Comparison of ENCODE assay signal across 19 cellular contexts in genomic region chr20:21507275-21508229, GRCh38. TPM values are rescaled to one million over a fixed set of nuclear protein-coding genes. Genes with fewer than 3 reads are reported as not detected.
DNase-seq lines count a peak whose midpoint lies in the region; ATAC-seq, FAIRE-seq and TF ChIP-seq lines count a peak whose summit lies in the region.
"Had no signal": no experiment of that assay in that cellular context is flagged by ENCODE, and none has a peak within 500 bp of the region (broad histone marks: within the 10 kb centered on the region; RNA-seq: fewer than 3 reads in every experiment).

No MANE protein-coding gene starts in this region.

- in situ Hi-C loops in K562 (cut with MboI), result loop anchor here (10.0 kb wide), 3 partner anchors 453 to 673 kb away; no protein-coding TSS in a partner anchor

- H3K27me3 ChIP-seq in K562 (ENCODE audit: control insufficient read depth in 2 of 2, insufficient read depth in 2 of 2, low read length in 2 of 2) (peaks cover 6 to 26% of the 10 kb centered on the region in 2 experiments; a peak in 4 of 5 replicates), psoas muscle (ENCODE audit: insufficient read depth in 3 of 3, low read length in 2 of 3) (peaks cover 4 to 98% (median 71%) of the 10 kb centered on the region in 3 donors)

- no peak overlapping the region for H3K4me3 Mint-ChIP-seq in T-helper 2 cell treated with Interferon-gamma antibody and Interleukin-4, amounts not matched to agents 5 μg/mL and 100 μg/mL, for 36 hours
- H3K4me3 Mint-ChIP-seq in naive B cell, result peak overlapping the region in 6 of 8 donors; percentile 18 to 64 (median 46)

- no peak overlapping the region for H3K9ac ChIP-seq in K562 (ENCODE audit: insufficient read depth in 1 of 2, low read depth in 2 of 2, low read length in 2 of 2)
- H3K9ac ChIP-seq: KMS-11 had no signal

- no peaks in the 10 kb centered on the region for H3K9me1 ChIP-seq in K562 (ENCODE audit: control insufficient read depth, insufficient read depth, low read length)

- no peak for TF ChIP-seq CTCF in GM10266 (IDR thresholded peaks at IDR 0.05; ENCODE audit: control insufficient read depth, insufficient read depth, low read depth, missing control alignments)
- no peak for TF ChIP-seq CTCF in K562 (IDR thresholded peaks at IDR 0.05 in 2 of 3, conservative IDR thresholded peaks at IDR 0.05 in 1 of 3; ENCODE audit: insufficient read depth in 2 of 3, low read depth in 1 of 3, low read length in 3 of 3)
- TF ChIP-seq CTCF in psoas muscle (IDR thresholded peaks at IDR 0.05), result no peak

- no peak for TF ChIP-seq POLR2A in K562 (conservative IDR thresholded peaks at IDR 0.05)

- H3K9me3 ChIP-seq in K562 (replicated peaks; ENCODE audit: control insufficient read depth, insufficient read depth, low read depth, low read length) (no peaks in the 10 kb centered on the region), psoas muscle (no peaks in the 10 kb centered on the region)
- H3K9me3 ChIP-seq: mucosa of descending colon, spleen, uterus had no signal

- intact Hi-C loops in K562 (cut with micrococcal nuclease) (loop anchor here (5.0 to 10.0 kb wide), 2 partner anchors 460 to 673 kb away; no protein-coding TSS in a partner anchor), psoas muscle (cut with DNase I) (loop anchor here in 1 of 2 donors (5.0 kb wide), 1 partner anchor 645 kb away; no protein-coding TSS in a partner anchor)

- no peak for TF ChIP-seq EP300 in K562 (IDR thresholded peaks at IDR 0.05; ENCODE audit: low read length)

- H2AFZ ChIP-seq in K562 (ENCODE audit: low read depth, low read length), result no peak overlapping the region

- WGBS in K562 (ENCODE audit: insufficient coverage, low coverage, missing lambda C conversion rate), result 37% methylated on average over 28 of the region's 48 CpGs
- WGBS in psoas muscle, 3 donors, result 5% methylated on average over 48 of the region's 48 CpGs

- POLR2A ChIA-PET in K562 (lab: Yijun Ruan, JAX), result no interaction called here

- ATAC-seq in K562 (no peak), naive B cell (ENCODE audit: low read depth in 2 of 2) (no peak), HG02588 (IDR thresholded peaks at IDR 0.05; ENCODE audit: unreplicated experiment) (no peak), psoas muscle (no peak)

- H4K20me1 ChIP-seq in K562 (replicated peaks; ENCODE audit: control insufficient read depth, insufficient read depth, low read length), result peaks cover 6% of the 10 kb centered on the region; the same call in 1 of the 2 replicates

- H3K27me3 Mint-ChIP-seq in T-helper 2 cell treated with Interferon-gamma antibody and Interleukin-4, amounts not matched to agents 5 μg/mL and 100 μg/mL, for 36 hours (ENCODE audit: low read depth), result peaks cover 69% of the 10 kb centered on the region
- H3K27me3 Mint-ChIP-seq in naive B cell, result peaks cover 57 to 84% (median 73%) of the 10 kb centered on the region in 3 donors

- H3K4me1 Mint-ChIP-seq in T-helper 2 cell treated with Interferon-gamma antibody and Interleukin-4, amounts not matched to agents 5 μg/mL and 100 μg/mL, for 36 hours (ENCODE audit: low read depth), result peaks cover 32% of the 10 kb centered on the region
- H3K4me1 Mint-ChIP-seq in naive B cell, result peaks cover 10 to 41% (median 35%) of the 10 kb centered on the region in 3 donors

- H3K27ac ChIP-seq in K562 (ENCODE audit: extremely low read depth, low read depth, low read length) (no peak overlapping the region), psoas muscle (no peak overlapping the region)
- H3K27ac ChIP-seq: KMS-11, spleen, uterus had no signal

- no TSS peak for BruUV-seq in K562 (replicated peaks; lab: Mats Ljungman, UMichigan)

- no peaks in the 10 kb centered on the region for H3K79me2 ChIP-seq in K562 (ENCODE audit: control insufficient read depth, insufficient read depth, low read length)

- no peaks in the 10 kb centered on the region for H3K9me3 Mint-ChIP-seq in T-helper 2 cell treated with Interferon-gamma antibody and Interleukin-4, amounts not matched to agents 5 μg/mL and 100 μg/mL, for 36 hours
- peaks cover 0 to 7% (median 0%) of the 10 kb centered on the region in 7 donors for H3K9me3 Mint-ChIP-seq in naive B cell
- H3K9me3 Mint-ChIP-seq: activated T-helper 2 cell treated with anti-CD3 and anti-CD28 coated beads, Interferon-gamma antibody, Interleukin-2, Interleukin-4, amounts not matched to agents 10 μg/mL and 5 μg/mL and 100 μg/mL, durations not matched to agents 14 hours and 24 hours and 36 hours had no signal

- CTCF ChIA-PET in K562 (lab: Yijun Ruan, JAX; ENCODE audit: low intra/inter-chr PET ratio), result interaction anchor here (1.4 to 5.4 kb wide), 2 partner anchors 271 to 647 kb away, joined by 6 to 87 read pairs; no protein-coding TSS in a partner anchor

- H3K4me1 ChIP-seq in K562 (replicated peaks in 1 of 2; ENCODE audit: control insufficient read depth in 2 of 2, insufficient read depth in 2 of 2, low read length in 2 of 2) (peaks cover 0 to 19% of the 10 kb centered on the region in 2 experiments; a peak in 2 of 5 replicates), psoas muscle (peaks cover 30% of the 10 kb centered on the region)

- no peak for FAIRE-seq in K562 (lab: Jason Lieb, UNC)
- FAIRE-seq: G401.6 had no signal

- H3K36me3 ChIP-seq in K562 (ENCODE audit: control insufficient read depth, insufficient read depth, low read length), result no peaks in the 10 kb centered on the region
- H3K36me3 ChIP-seq in psoas muscle (ENCODE audit: insufficient read depth in 1 of 2, low read depth in 1 of 2), result no peaks in the 10 kb centered on the region
- H3K36me3 ChIP-seq: spleen, uterus had no signal

- no peak overlapping the region for H3K4me3 ChIP-seq in K562
- no peak overlapping the region for H3K4me3 ChIP-seq in psoas muscle
- H3K4me3 ChIP-seq: mucosa of descending colon, uterus had no signal

- H3K36me3 Mint-ChIP-seq in T-helper 2 cell treated with Interferon-gamma antibody and Interleukin-4, amounts not matched to agents 5 μg/mL and 100 μg/mL, for 36 hours (ENCODE audit: low read depth), result peaks cover 2% of the 10 kb centered on the region
- H3K36me3 Mint-ChIP-seq in naive B cell, result no peaks in the 10 kb centered on the region

- DNase-seq in T-helper 2 cell treated with Interferon-gamma antibody and Interleukin-4, amounts not matched to agents 5 μg/mL and 100 μg/mL, for 36 hours (ENCODE audit: low spot score), result no peak
- DNase-seq in T-helper 2 cell (no peak), GM10266 (ENCODE audit: extremely low spot score) (peak; percentile 30), K562 (ENCODE audit: extremely low read depth in 1 of 4, low spot score in 3 of 4) (no peak), naive B cell (no peak), HUDEP-2 (lab: John Stamatoyannopoulos, UW; ENCODE audit: unreplicated experiment in 76 of 76) (no peak), psoas muscle (no peak)
- DNase-seq: ACHN; left colon; mucosa of descending colon; NCI-H146; spleen; stimulated activated naive CD4-positive, alpha-beta T cell; uterus had no signal

- no peak overlapping the region for H3K4me2 ChIP-seq in K562 (ENCODE audit: insufficient read depth, low read length)
- H3K4me2 ChIP-seq: KMS-11 had no signal

- TF ChIP-seq RAD21 in K562 (CRISPR knock-in tag; conservative IDR thresholded peaks at IDR 0.05 in 1 of 2, IDR thresholded peaks at IDR 0.05 in 1 of 2), result no peak

- H3K27ac Mint-ChIP-seq in T-helper 2 cell treated with Interferon-gamma antibody and Interleukin-4, amounts not matched to agents 5 μg/mL and 100 μg/mL, for 36 hours, result peak overlapping the region; percentile 21
- peak overlapping the region in 1 of 6 donors; percentile 56 for H3K27ac Mint-ChIP-seq in naive B cell

TF ChIP-seq in K562, 482 proteins besides CTCF, POLR2A, EP300 and RAD21:
- TF ChIP-seq HDGF (IDR thresholded peaks at IDR 0.05) (no peak), CEBPB (tag; IDR thresholded peaks at IDR 0.05) (0 out of 2 replicates have a peak, but pooled peaks have one; percentile 8)

RNA-seq across cellular contexts. Expression of gene NKX2-2, which starts 6.3 kb away (rescaled TPM):
- total RNA-seq in K562 (2011; cell fraction: chromatin; rRNA removed; ENCODE audit: low replicate concordance), result 0.19 TPM in 2 replicates
- not detected in 2 replicates for total RNA-seq in K562 (2011; cell fraction: nucleolus; rRNA removed)
- total RNA-seq in K562 (2011; cell fraction: nucleoplasm; rRNA removed), result not detected in 2 replicates
- total RNA-seq in K562 (2014; rRNA removed) (not detected in 2 replicates), K562 (2014; rRNA removed; fragmentation: Illumina TruSeq; extraction: Trizol) (not detected in 2 replicates), K562 (2015; rRNA removed; fragmentation: Illumina TruSeq; extraction: Trizol) (not detected in 2 replicates), K562 (2021) (not detected in 2 replicates), psoas muscle (not detected)
- polyA plus RNA-seq in K562 (2011; rRNA removed) (0.04 and 0.16 TPM in 2 replicates), K562 (2014; fragmentation: Illumina TruSeq; extraction: Trizol) (not detected in 2 replicates), K562 (2014; fragmentation: Nextera tagmentation; extraction: Ambion mirVana) (not detected), K562 (2014; rRNA removed) (not detected in 2 replicates), naive B cell (ENCODE audit: low read depth in 6 of 6) (not detected), psoas muscle (not detected)
- polyA plus RNA-seq in K562 (2011; cell fraction: cytosol; rRNA removed), result 0.09 and 0.16 TPM in 2 replicates
- polyA plus RNA-seq in K562 (2011; cell fraction: nucleus; rRNA removed), result 0.30 and 0.49 TPM in 2 replicates
- 0.04 TPM in 1 of 2 replicates, not detected in the other for polyA plus RNA-seq in K562 (2012)
- polyA minus RNA-seq in K562 (2011; rRNA and poly(A)+ RNA removed), result 0.09 TPM in 1 of 2 replicates, not detected in the other
- polyA minus RNA-seq in K562 (2011; cell fraction: cytosol; rRNA and poly(A)+ RNA removed), result not detected in 2 replicates
- polyA minus RNA-seq in K562 (2011; cell fraction: nucleus; rRNA and poly(A)+ RNA removed), result 0.33 TPM in 1 of 2 replicates, not detected in the other
- total RNA-seq: activated T-helper 2 cell treated with anti-CD3 and anti-CD28 coated beads, Interferon-gamma antibody, Interleukin-2, Interleukin-4, amounts not matched to agents 10 μg/mL and 5 μg/mL and 100 μg/mL, durations not matched to agents 14 hours and 24 hours and 36 hours; dermis microvascular lymphatic vessel endothelial cell; spleen; uterus had no signal
